8 cellular contexts compared by ENCODE assay signal in the genomic region with DNA sequence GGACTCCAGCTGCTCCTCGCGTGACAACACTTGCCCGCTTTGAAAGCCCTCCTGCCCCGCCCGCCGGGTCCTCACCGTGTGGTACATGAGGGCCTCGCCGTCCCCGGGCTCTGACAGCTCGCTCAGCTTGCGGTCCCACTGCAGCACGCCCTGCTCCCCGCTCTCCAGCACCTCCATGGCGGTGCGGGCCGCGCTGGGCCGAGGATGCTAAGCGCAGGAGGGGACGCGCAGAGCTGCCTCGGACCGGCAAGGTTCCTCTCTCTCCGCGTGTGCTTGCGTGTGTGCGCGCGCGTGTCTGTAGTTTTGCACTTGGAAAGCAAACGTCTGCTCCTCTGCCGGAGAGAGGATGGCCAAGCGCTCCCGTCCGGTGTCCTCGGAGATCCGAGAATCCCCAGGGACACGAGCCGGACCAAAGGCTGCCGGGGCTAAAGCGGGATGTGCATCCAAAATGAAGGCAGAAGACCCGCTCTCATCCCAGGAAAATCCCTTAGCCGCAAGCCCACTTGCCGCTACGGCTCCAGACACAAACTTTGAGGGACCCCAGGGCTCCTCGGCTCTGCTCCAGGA.
DNase-seq lines count a peak whose midpoint lies in the region; ATAC-seq and TF ChIP-seq lines count a peak whose summit lies in the region.

A gene with protein sequence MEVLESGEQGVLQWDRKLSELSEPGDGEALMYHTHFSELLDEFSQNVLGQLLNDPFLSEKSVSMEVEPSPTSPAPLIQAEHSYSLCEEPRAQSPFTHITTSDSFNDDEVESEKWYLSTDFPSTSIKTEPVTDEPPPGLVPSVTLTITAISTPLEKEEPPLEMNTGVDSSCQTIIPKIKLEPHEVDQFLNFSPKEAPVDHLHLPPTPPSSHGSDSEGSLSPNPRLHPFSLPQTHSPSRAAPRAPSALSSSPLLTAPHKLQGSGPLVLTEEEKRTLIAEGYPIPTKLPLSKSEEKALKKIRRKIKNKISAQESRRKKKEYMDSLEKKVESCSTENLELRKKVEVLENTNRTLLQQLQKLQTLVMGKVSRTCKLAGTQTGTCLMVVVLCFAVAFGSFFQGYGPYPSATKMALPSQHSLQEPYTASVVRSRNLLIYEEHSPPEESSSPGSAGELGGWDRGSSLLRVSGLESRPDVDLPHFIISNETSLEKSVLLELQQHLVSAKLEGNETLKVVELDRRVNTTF (minus strand): TSS at position 558 of the 567 bp plus-strand sequence. CDS start 381 bp downstream, at position 177.

- peaks cover 24% of the 10 kb centered on the region for H3K36me3 ChIP-seq in brain microvascular endothelial cell (replicated peaks)

- DNase-seq in DMS79 (lab: John Stamatoyannopoulos, UW): peak; percentile 25
- peak; percentile 73 for DNase-seq in LoVo (ENCODE audit: low spot score)
- DNase-seq in UCSD-AML1 (lab: John Stamatoyannopoulos, UW; ENCODE audit: unreplicated experiment): peak; percentile 47
- peak; percentile 64 for DNase-seq in brain microvascular endothelial cell
- peak; percentile 62 for DNase-seq in iris pigment epithelial cell (ENCODE audit: low read depth)
- DNase-seq in stimulated activated CD4-positive, alpha-beta T cell treated with anti-CD3 and anti-CD28 coated beads, Interleukin-15, amount 100 ng/mL, for 24 hours: peak; percentile 71
- no peak for DNase-seq in HuH-7 (ENCODE audit: low spot score)

- ATAC-seq in GM21619 (IDR thresholded peaks at IDR 0.05; ENCODE audit: unreplicated experiment): peak; percentile 31

- H3K4me3 ChIP-seq in brain microvascular endothelial cell (ENCODE audit: low read depth, low read length): peak within 1 kb of the TSS; percentile 100

- no peak for TF ChIP-seq CTCF in brain microvascular endothelial cell (IDR thresholded peaks at IDR 0.05; ENCODE audit: low read depth, low read length, missing control alignments)

- peak within 1 kb of the TSS; percentile 99 for H3K27ac ChIP-seq in brain microvascular endothelial cell

- in situ Hi-C loops in brain microvascular endothelial cell (cut with HindIII; ENCODE audit: low pct_ligation_motif_present, low sequenced_read_pairs): loop anchor here (25.0 kb wide), 1 partner anchor 389 kb away; no protein-coding TSS in a partner anchor

- no peaks in the 10 kb centered on the region for H3K27me3 ChIP-seq in brain microvascular endothelial cell (replicated peaks)
